ENCODE assay signal across 16 cellular contexts in genomic region chr7:2031496-2031895, GRCh38.
A peak's percentile ranks its signal among the peaks of the same experiment; 100 is the strongest.
DNase-seq lines count a peak whose midpoint lies in the region; ATAC-seq and TF ChIP-seq lines count a peak whose summit lies in the region.
"Had no signal": no experiment of that assay in that cellular context is flagged by ENCODE, and none has a peak within 500 bp of the region (broad histone marks: within the 10 kb centered on the region; RNA-seq: fewer than 3 reads in every experiment).

No MANE protein-coding gene starts in this region.

- peaks cover 30% of the 10 kb centered on the region for H3K4me1 Mint-ChIP-seq in CD4-positive, alpha-beta T cell (ENCODE audit: low read depth)
- H3K4me1 Mint-ChIP-seq in neural progenitor cell (peaks cover 23% of the 10 kb centered on the region), Calu3 (ENCODE audit: low read depth, unreplicated experiment) (no peaks in the 10 kb centered on the region)
- H3K4me1 Mint-ChIP-seq in CD4-positive, alpha-beta memory T cell = peaks cover 8 to 26% (median 15%) of the 10 kb centered on the region in 4 donors

- peaks cover 4% of the 10 kb centered on the region; the same call in 1 of the 2 replicates for H3K36me3 ChIP-seq in Loucy (ENCODE audit: insufficient read depth, low read length)
- H3K36me3 ChIP-seq in neural progenitor cell = no peaks in the 10 kb centered on the region
- H3K36me3 ChIP-seq in CD4-positive, alpha-beta memory T cell (ENCODE audit: insufficient read depth, low read length) = no peaks in the 10 kb centered on the region
- H3K36me3 ChIP-seq: ovary had no signal

- H3K27ac ChIP-seq in CD4-positive, alpha-beta T cell (ENCODE audit: low read depth, low read length) = no peak overlapping the region
- H3K27ac ChIP-seq in neural progenitor cell = no peak overlapping the region
- no peak overlapping the region for H3K27ac ChIP-seq in CD4-positive, alpha-beta memory T cell (ENCODE audit: low read depth, low read length)
- H3K27ac ChIP-seq: C4-2B, ovary had no signal

- no peak overlapping the region for H3K4me3 ChIP-seq in Loucy (ENCODE audit: low read length, poor library complexity, severe bottlenecking)
- H3K4me3 ChIP-seq in neural progenitor cell = no peak overlapping the region
- no peak overlapping the region for H3K4me3 ChIP-seq in CD4-positive, alpha-beta memory T cell (ENCODE audit: low read length in 2 of 2)
- H3K4me3 ChIP-seq: ovary had no signal

- H3K9ac ChIP-seq in Loucy (ENCODE audit: low read depth, low read length, poor library complexity, severe bottlenecking) (no peak overlapping the region), neural progenitor cell (no peak overlapping the region)

- H3K79me2 ChIP-seq in Loucy (ENCODE audit: insufficient read depth, low read length) (peaks cover 36% of the 10 kb centered on the region; the same call in 1 of the 2 replicates), neural progenitor cell (ENCODE audit: low read depth) (peaks cover 7% of the 10 kb centered on the region)

- H3K4me1 ChIP-seq in Loucy (ENCODE audit: insufficient read depth, low read length, poor library complexity, severe bottlenecking) (peaks cover 17% of the 10 kb centered on the region), neural progenitor cell (peaks cover 4% of the 10 kb centered on the region)
- H3K4me1 ChIP-seq in CD4-positive, alpha-beta memory T cell (ENCODE audit: insufficient read depth, low read length) = peaks cover 14% of the 10 kb centered on the region

- CTCF ChIA-PET in CD4-positive, alpha-beta T cell (lab: Charles Lee) = no interaction called here
- CTCF ChIA-PET in CD4-positive, alpha-beta memory T cell (lab: Charles Lee; ENCODE audit: partially characterized antibody) = interaction anchor here (0.6 kb wide), 1 partner anchor 315 kb away, joined by 3 read pairs; no protein-coding TSS in a partner anchor
- CTCF ChIA-PET in Calu3 (lab: Charles Lee) = no interaction called here

- H2AFZ ChIP-seq in Loucy (ENCODE audit: low read length) = no peak overlapping the region
- H2AFZ ChIP-seq in neural progenitor cell (replicated peaks) = no peak overlapping the region

- H3K9me3 Mint-ChIP-seq in CD4-positive, alpha-beta T cell = peaks cover 4% of the 10 kb centered on the region
- H3K9me3 Mint-ChIP-seq in neural progenitor cell (peaks cover 24% of the 10 kb centered on the region), Calu3 (ENCODE audit: low read depth, unreplicated experiment) (peaks cover 12% of the 10 kb centered on the region)
- peaks cover 3 to 35% (median 30%) of the 10 kb centered on the region in 8 donors for H3K9me3 Mint-ChIP-seq in CD4-positive, alpha-beta memory T cell

- no TSS peak for BruUV-seq in Calu3 (replicated peaks; lab: Mats Ljungman, UMichigan)

- peak overlapping the region; percentile 37 for H3K4me2 ChIP-seq in Loucy (ENCODE audit: low read depth, low read length, poor library complexity, severe bottlenecking)
- H3K4me2 ChIP-seq in neural progenitor cell = no peak overlapping the region

- no peak for TF ChIP-seq CTCF in CD4-positive, alpha-beta T cell (IDR thresholded peaks at IDR 0.05)
- TF ChIP-seq CTCF in Loucy (conservative IDR thresholded peaks at IDR 0.05; ENCODE audit: low read length) (no peak), neural progenitor cell (IDR thresholded peaks at IDR 0.05) (no peak), Calu3 (IDR thresholded peaks at IDR 0.05; ENCODE audit: unreplicated experiment) (no peak)

- no peaks in the 10 kb centered on the region for H3K27me3 ChIP-seq in CD4-positive, alpha-beta T cell (ENCODE audit: control insufficient read depth, insufficient read depth, low read length)
- no peaks in the 10 kb centered on the region for H3K27me3 ChIP-seq in Loucy (ENCODE audit: insufficient read depth, low read length, poor library complexity, severe bottlenecking)
- H3K27me3 ChIP-seq in neural progenitor cell = no peaks in the 10 kb centered on the region
- H3K27me3 ChIP-seq in CD4-positive, alpha-beta memory T cell (ENCODE audit: insufficient read depth, low read length) = no peaks in the 10 kb centered on the region
- H3K27me3 ChIP-seq: ovary had no signal

- H3F3A ChIP-seq in Loucy (ENCODE audit: low read depth) (no peaks in the 10 kb centered on the region), neural progenitor cell (ENCODE audit: low read depth) (no peaks in the 10 kb centered on the region)

- peak; percentile 30 for ATAC-seq in CD4-positive, alpha-beta T cell (ENCODE audit: poor library complexity)
- ATAC-seq in left cardiac atrium (peak in 1 of 2 donors; percentile 20), GM19328 (IDR thresholded peaks at IDR 0.05; ENCODE audit: unreplicated experiment) (no peak)

- H3K27me3 Mint-ChIP-seq in CD4-positive, alpha-beta T cell = no peaks in the 10 kb centered on the region
- peaks cover 4% of the 10 kb centered on the region for H3K27me3 Mint-ChIP-seq in neural progenitor cell (ENCODE audit: insufficient read depth, low read depth)
- no peaks in the 10 kb centered on the region for H3K27me3 Mint-ChIP-seq in CD4-positive, alpha-beta memory T cell
- H3K27me3 Mint-ChIP-seq in Calu3 (ENCODE audit: unreplicated experiment) = no peaks in the 10 kb centered on the region
- H3K27me3 Mint-ChIP-seq: activated CD8-positive, alpha-beta memory T cell treated with anti-CD3 and anti-CD28 coated beads, Interleukin-2, amount 10 ng/mL, durations not matched to agents 7 days and 5 days had no signal

- intact Hi-C loops in CD4-positive, alpha-beta T cell (cut with DNase I, micrococcal nuclease) = loop anchor here in 1 of 2 experiments (10.0 kb wide), 1 partner anchor 47 kb away; no protein-coding TSS in a partner anchor
- intact Hi-C loops in left cardiac atrium (cut with DNase I) (no loop called here), Calu3 (cut with micrococcal nuclease; ENCODE audit: unreplicated experiment) (no loop called here)
- intact Hi-C loops in CD4-positive, alpha-beta memory T cell (cut with micrococcal nuclease) = no loop called here

- H3K9me2 ChIP-seq in Loucy (replicated peaks; ENCODE audit: low read depth, low read length) = no peaks in the 10 kb centered on the region

- H3K4me3 Mint-ChIP-seq in CD4-positive, alpha-beta T cell = peak overlapping the region; percentile 44
- H3K4me3 Mint-ChIP-seq in neural progenitor cell = no peak overlapping the region
- peak overlapping the region in 2 of 8 donors; percentile 18 to 31 for H3K4me3 Mint-ChIP-seq in CD4-positive, alpha-beta memory T cell
- no peak overlapping the region for H3K4me3 Mint-ChIP-seq in Calu3 (ENCODE audit: low read depth, unreplicated experiment)
- H3K4me3 Mint-ChIP-seq: activated CD8-positive, alpha-beta memory T cell treated with anti-CD3 and anti-CD28 coated beads, Interleukin-2, amount 10 ng/mL, durations not matched to agents 7 days and 5 days had no signal

- peaks cover 12% of the 10 kb centered on the region for H3K9me3 ChIP-seq in CD4-positive, alpha-beta T cell (ENCODE audit: control insufficient read depth, low read length)
- H3K9me3 ChIP-seq in Loucy (ENCODE audit: insufficient read depth, low read depth, low read length) (peaks cover 6% of the 10 kb centered on the region; the same call in 1 of the 2 replicates), neural progenitor cell (ENCODE audit: low read depth) (no peaks in the 10 kb centered on the region)
- no peaks in the 10 kb centered on the region for H3K9me3 ChIP-seq in CD4-positive, alpha-beta memory T cell (ENCODE audit: control insufficient read depth in 1 of 2, low read length in 2 of 2)
- H3K9me3 ChIP-seq: ovary had no signal

- POLR2A ChIA-PET in CD4-positive, alpha-beta T cell (lab: Charles Lee) = interaction anchor here (0.7 to 1.2 kb wide), 3 partner anchors 10 to 104 kb away, joined by 3 to 8 read pairs (median 3); no protein-coding TSS in a partner anchor
- POLR2A ChIA-PET in CD4-positive, alpha-beta memory T cell (lab: Charles Lee; ENCODE audit: partially characterized antibody) = interaction anchor here (1.0 kb wide), 1 partner anchor 192 kb away, joined by 3 read pairs; no protein-coding TSS in a partner anchor

- peaks cover 15% of the 10 kb centered on the region for H3K36me3 Mint-ChIP-seq in CD4-positive, alpha-beta T cell (ENCODE audit: low read depth)
- peaks cover 19% of the 10 kb centered on the region for H3K36me3 Mint-ChIP-seq in neural progenitor cell
- H3K36me3 Mint-ChIP-seq in CD4-positive, alpha-beta memory T cell = peaks cover 17 to 34% of the 10 kb centered on the region in 2 donors
- no peaks in the 10 kb centered on the region for H3K36me3 Mint-ChIP-seq in Calu3 (ENCODE audit: insufficient read depth, unreplicated experiment)

- H4K20me1 ChIP-seq in Loucy (ENCODE audit: insufficient read depth, low read length, poor library complexity, severe bottlenecking) (no peaks in the 10 kb centered on the region), neural progenitor cell (ENCODE audit: low read depth) (no peaks in the 10 kb centered on the region)

- peak in 1 of 10 experiments; percentile 3 for DNase-seq in CD4-positive, alpha-beta T cell
- DNase-seq in left cardiac atrium = peak; percentile 3
- DNase-seq in neural progenitor cell (ENCODE audit: low spot score) = no peak
- no peak for DNase-seq in CD4-positive, alpha-beta memory T cell
- DNase-seq in Calu3 = no peak
- DNase-seq in NCI-H1092 (lab: John Stamatoyannopoulos, UW) = no peak
- DNase-seq: activated CD8-positive, alpha-beta memory T cell treated with anti-CD3 and anti-CD28 coated beads, Interleukin-2, amount 10 ng/mL, durations not matched to agents 7 days and 5 days; HCEC 1CT; Karpas-422; mesendoderm; NCI-H1436; stimulated activated CD4-positive, alpha-beta T cell treated with anti-CD3 and anti-CD28 coated beads, Interleukin-12 subunit alpha, Interleukin-12 subunit beta, amount 100 ng/mL, for 4 hours had no signal

- peak overlapping the region; percentile 19 for H3K27ac Mint-ChIP-seq in CD4-positive, alpha-beta T cell
- H3K27ac Mint-ChIP-seq in neural progenitor cell (peak overlapping the region; percentile 26), Calu3 (ENCODE audit: unreplicated experiment) (no peak overlapping the region)
- no peak overlapping the region for H3K27ac Mint-ChIP-seq in CD4-positive, alpha-beta memory T cell
- H3K27ac Mint-ChIP-seq: activated CD8-positive, alpha-beta memory T cell treated with anti-CD3 and anti-CD28 coated beads, Interleukin-2, amount 10 ng/mL, durations not matched to agents 7 days and 5 days had no signal

Comparison
In these comparisons a context has a peak if more than half of its experiments do, and no peak if none do; other contexts are left out.
1. H3K27ac Mint-ChIP-seq: peak in CD4-positive, alpha-beta T cell (single experiment) and neural progenitor cell (single experiment); none in CD4-positive, alpha-beta memory T cell (0 of 7) and Calu3 (single experiment).